In the genomic region with DNA sequence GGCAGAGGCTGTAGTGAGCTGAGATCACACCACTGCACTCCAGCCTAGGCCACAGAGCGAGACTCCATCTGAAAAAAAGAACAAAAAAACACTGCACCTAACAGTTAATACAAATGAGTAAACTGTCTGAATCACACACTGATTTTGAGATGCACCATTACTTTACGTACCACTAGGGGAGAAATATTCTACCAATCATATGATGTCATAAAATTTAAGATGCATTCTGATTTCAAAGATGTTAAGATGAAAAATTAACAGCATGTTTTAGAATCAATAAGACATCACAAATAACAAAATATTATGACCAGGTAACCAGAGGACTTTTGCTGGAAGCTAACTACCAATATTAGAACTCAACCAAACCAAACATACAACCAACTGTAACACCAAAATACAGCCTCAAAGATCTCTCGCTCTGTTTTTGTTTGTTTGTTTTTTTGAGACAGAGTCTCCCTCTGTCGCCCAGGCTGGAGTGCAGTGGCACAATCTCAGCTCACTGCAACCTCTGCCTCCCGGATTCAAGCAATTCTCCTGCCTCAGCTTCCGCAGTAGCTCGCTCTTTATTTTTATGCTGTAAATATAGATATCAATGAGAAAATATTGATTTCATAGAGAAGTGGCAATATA, we compare ENCODE assay signal across 2 cellular contexts.
TF ChIP-seq lines count a peak whose summit lies in the region.

No MANE protein-coding gene starts in this region.

TF ChIP-seq in HCT116, 20 proteins besides CTCF, POLR2A, EP300 and RAD21:
- TF ChIP-seq EZH2phosphoT487 (IDR thresholded peaks at IDR 0.05; ENCODE audit: borderline replicate concordance) (no peak), ZNF274 (IDR thresholded peaks at IDR 0.05; ENCODE audit: low read depth, low read length) (no peak), JUND (IDR thresholded peaks at IDR 0.05) (no peak), EZH2 (IDR thresholded peaks at IDR 0.05) (no peak), TCF7L2 (IDR thresholded peaks at IDR 0.05; ENCODE audit: borderline replicate concordance, extremely low read depth, insufficient read depth, insufficient read length) (no peak), CBX3 (IDR thresholded peaks at IDR 0.05; ENCODE audit: low read depth) (no peak)

TF ChIP-seq in K562, 482 proteins besides CTCF, POLR2A, EP300 and RAD21:
- TF ChIP-seq MEF2D (tag; conservative IDR thresholded peaks at IDR 0.05; ENCODE audit: low read depth) (no peak), ATF3 (IDR thresholded peaks at IDR 0.05) (0 out of 2 replicates have a peak, but pooled peaks have one; percentile 12), ATF3 (CRISPR knock-in tag; conservative IDR thresholded peaks at IDR 0.05) (no peak)
TF ChIP-seq in K562: peak in this region for 1.
